19 cellular contexts compared by ENCODE assay signal in the genomic region with DNA sequence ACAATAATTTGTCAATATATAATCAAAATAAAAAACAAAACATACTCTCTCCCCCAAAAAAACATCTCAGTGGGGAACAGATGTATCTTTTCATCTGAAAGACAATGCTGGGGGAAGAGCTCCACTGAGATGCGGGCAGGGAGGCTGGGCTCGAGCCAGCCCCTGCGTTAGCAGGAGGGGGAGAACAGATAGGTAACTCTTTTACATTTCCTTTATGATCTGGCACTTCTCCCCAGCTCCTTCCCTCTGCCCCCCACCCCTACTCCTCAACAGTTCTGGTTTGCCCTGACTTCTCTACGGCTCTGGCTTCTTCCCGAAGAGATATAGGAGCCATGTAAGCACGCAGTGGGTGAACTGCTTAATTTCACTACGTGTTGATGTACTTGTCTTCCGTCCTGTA. TPM values are rescaled to one million over a fixed set of nuclear protein-coding genes. Genes with fewer than 3 reads are reported as not detected.
DNase-seq lines count a peak whose midpoint lies in the region; ATAC-seq, FAIRE-seq and TF ChIP-seq lines count a peak whose summit lies in the region.
"Had no signal": no experiment of that assay in that cellular context is flagged by ENCODE, and none has a peak within 500 bp of the region (broad histone marks: within the 10 kb centered on the region; RNA-seq: fewer than 3 reads in every experiment).

No MANE protein-coding gene starts in this region.

- no peak for ATAC-seq in Panc1

- H3K27ac ChIP-seq in Panc1 (ENCODE audit: low read length) (no peak overlapping the region), iPS-20b (ENCODE audit: low read length) (no peak overlapping the region), ascending aorta (no peak overlapping the region)
- H3K27ac ChIP-seq: BLaER1, KMS-11 had no signal

- H3K9me3 ChIP-seq in Panc1 (ENCODE audit: control insufficient read depth, insufficient read depth, low read depth, low read length) = no peaks in the 10 kb centered on the region
- no peaks in the 10 kb centered on the region for H3K9me3 ChIP-seq in iPS-20b (ENCODE audit: insufficient read depth, low read depth, low read length)
- H3K9me3 ChIP-seq in ascending aorta = no peaks in the 10 kb centered on the region
- H3K9me3 ChIP-seq: BLaER1, HAP-1 had no signal

- TSS peak; percentile 36 for BruUV-seq in Panc1 (replicated peaks; lab: Mats Ljungman, UMichigan)

- in situ Hi-C loops in Panc1 (cut with HindIII; ENCODE audit: low pct_unique_long_range_greater_than_20kb, low sequenced_read_pairs) = no loop called here

- no peak overlapping the region for H3K9ac ChIP-seq in iPS-20b (ENCODE audit: low read depth, low read length)
- H3K9ac ChIP-seq: BLaER1, KMS-11 had no signal

- H3K27me3 ChIP-seq in H7 (ENCODE audit: control insufficient read depth, insufficient read depth, low read length) = no peaks in the 10 kb centered on the region
- no peaks in the 10 kb centered on the region for H3K27me3 ChIP-seq in Panc1 (ENCODE audit: control insufficient read depth, insufficient read depth, low read length)
- no peaks in the 10 kb centered on the region for H3K27me3 ChIP-seq in iPS-20b (ENCODE audit: insufficient read depth, low read length)
- no peaks in the 10 kb centered on the region for H3K27me3 ChIP-seq in ascending aorta
- H3K27me3 ChIP-seq: BLaER1 had no signal

- FAIRE-seq in D721Med (lab: Jason Lieb, UNC) = no peak

- intact Hi-C loops in Panc1 (cut with micrococcal nuclease; ENCODE audit: unreplicated experiment) (no loop called here), ascending aorta (cut with DNase I) (loop anchor here (5.0 kb wide), 1 partner anchor 254 kb away; no protein-coding TSS in a partner anchor)

- H3K36me3 ChIP-seq in H7 (replicated peaks; ENCODE audit: control insufficient read depth, insufficient read depth, low read length) (no peaks in the 10 kb centered on the region), Panc1 (ENCODE audit: control insufficient read depth, insufficient read depth, low read length) (peaks cover 13% of the 10 kb centered on the region), iPS-20b (ENCODE audit: insufficient read depth, low read depth, low read length) (peaks cover 12% of the 10 kb centered on the region), ascending aorta (peaks cover 5 to 36% of the 10 kb centered on the region in 2 donors)

- DNase-seq in H7 (peak; percentile 74), Panc1 (ENCODE audit: low read depth, low spot score) (no peak), NCI-H2171 treated with DMSO at 0.1 percent for 48 hours (lab: John Stamatoyannopoulos, UW) (no peak), D721Med (ENCODE audit: insufficient read length, low spot score) (no peak), OCI-M1 (lab: John Stamatoyannopoulos, UW) (no peak), ascending aorta (ENCODE audit: low spot score in 2 of 2) (no peak)
- DNase-seq: CD4-positive, alpha-beta memory T cell; DMS53; GDM1; NCI-H1105; NCI-H146; NCI-H2029 treated with DMSO at 0.1 percent for 48 hours; NCI-H524 treated with DMSO at 0.1 percent for 48 hours; NCI-H82; Right ventricle myocardium superior had no signal

- POLR2A ChIA-PET in Panc1 (lab: Charles Lee) = no interaction called here

- no peak for TF ChIP-seq CTCF in Panc1 (IDR thresholded peaks at IDR 0.05)
- no peak for TF ChIP-seq CTCF in D721Med (IDR thresholded peaks at IDR 0.05; ENCODE audit: insufficient read depth, missing control alignments)
- TF ChIP-seq CTCF in ascending aorta (IDR thresholded peaks at IDR 0.05) = no peak

- H3K4me3 ChIP-seq in H7 (ENCODE audit: insufficient read depth, low read depth, low read length) (no peak overlapping the region), Panc1 (ENCODE audit: low read depth in 2 of 2, low read length in 2 of 2) (no peak overlapping the region), iPS-20b (ENCODE audit: low read length) (peak overlapping the region; percentile 51; the same call in 1 of the 2 replicates), ascending aorta (no peak overlapping the region)
- H3K4me3 ChIP-seq: BLaER1, HAP-1 had no signal

- H3K4me1 ChIP-seq in Panc1 (ENCODE audit: control insufficient read depth, insufficient read depth, low read length) (no peaks in the 10 kb centered on the region), iPS-20b (ENCODE audit: insufficient read depth, low read length) (peaks cover 24% of the 10 kb centered on the region), ascending aorta (peaks cover 0 to 19% of the 10 kb centered on the region in 2 donors)
- H3K4me1 ChIP-seq: BLaER1 had no signal

- CTCF ChIA-PET in Panc1 (lab: Charles Lee) = no interaction called here

RNA-seq across cellular contexts. Expression of gene LEPR, which starts 12.4 kb away (rescaled TPM):
- 7.0 and 9.8 TPM in 2 replicates for total RNA-seq in H7 (2014; rRNA removed; shearing (Covaris generic))
- total RNA-seq in Panc1 (2021; ENCODE audit: unreplicated experiment) = 3.0 TPM
- polyA plus RNA-seq in Panc1 (2012; ENCODE audit: insufficient read length) = 1.4 TPM
- 9.7 TPM for total RNA-seq in ascending aorta

RNA-seq across cellular contexts. Expression of gene LEPROT, which starts 12.4 kb away (rescaled TPM):
- total RNA-seq in H7 (2014; rRNA removed; shearing (Covaris generic)) = 26.8 and 27.7 TPM in 2 replicates
- total RNA-seq in Panc1 (2021; ENCODE audit: unreplicated experiment) (53.6 TPM), ascending aorta (312 TPM)
- polyA plus RNA-seq in Panc1 (2012; ENCODE audit: insufficient read length) = 34.4 TPM
